ENCODE assay signal across 22 cellular contexts in genomic region chr20:7411075-7411474, GRCh38.
DNase-seq lines count a peak whose midpoint lies in the region; ATAC-seq, FAIRE-seq and TF ChIP-seq lines count a peak whose summit lies in the region.
"Had no signal": no experiment of that assay in that cellular context is flagged by ENCODE, and none has a peak within 500 bp of the region (broad histone marks: within the 10 kb centered on the region; RNA-seq: fewer than 3 reads in every experiment).

No MANE protein-coding gene starts in this region.

- FAIRE-seq in H54 (lab: Jason Lieb, UNC), result peak; percentile 69
- no peak for FAIRE-seq in frontal cortex (lab: Jason Lieb, UNC)
- FAIRE-seq: A204.1 had no signal

- no peaks in the 10 kb centered on the region for H3K36me3 Mint-ChIP-seq in WTC11
- no peaks in the 10 kb centered on the region for H3K36me3 Mint-ChIP-seq in nephron progenitor cell (ENCODE audit: low read depth)
- H3K36me3 Mint-ChIP-seq in activated CD4-positive, alpha-beta memory T cell treated with anti-CD3 and anti-CD28 coated beads for 36 hours, result no peaks in the 10 kb centered on the region
- H3K36me3 Mint-ChIP-seq: CD8-positive, alpha-beta memory T cell had no signal

- intact Hi-C loops in activated CD4-positive, alpha-beta memory T cell treated with anti-CD3 and anti-CD28 coated beads for 36 hours (cut with micrococcal nuclease), result no loop called here

- TF ChIP-seq CTCF in NB4 (IDR thresholded peaks at IDR 0.05; ENCODE audit: low read depth, low read length) (no peak), WTC11 (IDR thresholded peaks at IDR 0.05) (no peak), nephron progenitor cell (IDR thresholded peaks at IDR 0.05) (no peak)

- no peak for TF ChIP-seq POLR2A in H54 (IDR thresholded peaks at IDR 0.05; ENCODE audit: low read depth, low read length)
- TF ChIP-seq POLR2A in NB4 (IDR thresholded peaks at IDR 0.05; ENCODE audit: extremely low read depth, insufficient read length), result no peak

- DNase-seq in H54 (ENCODE audit: insufficient read length, low spot score), result no peak
- peak; percentile 2 for DNase-seq in NB4 (ENCODE audit: low read depth)
- no peak for DNase-seq in WTC11 (ENCODE audit: low spot score)
- DNase-seq in nephron progenitor cell, result no peak
- DNase-seq in activated CD4-positive, alpha-beta memory T cell treated with anti-CD3 and anti-CD28 coated beads for 36 hours, result no peak
- no peak for DNase-seq in frontal cortex (ENCODE audit: low spot score in 2 of 2)
- no peak for DNase-seq in GF-D8 (lab: John Stamatoyannopoulos, UW)
- DNase-seq: Calu3; CD8-positive, alpha-beta memory T cell; DMS153; GDM1; GM23248; Kasumi-1; MM.1S; NCI-H1105; NCI-H2029; NCI-H2227 treated with DMSO at 0.1 percent for 48 hours; NCI-H510A; NCI-H774 had no signal

- H3K27me3 Mint-ChIP-seq in WTC11 (ENCODE audit: low read depth) (no peaks in the 10 kb centered on the region), nephron progenitor cell (ENCODE audit: low read depth, poor library complexity) (no peaks in the 10 kb centered on the region)
- no peaks in the 10 kb centered on the region for H3K27me3 Mint-ChIP-seq in activated CD4-positive, alpha-beta memory T cell treated with anti-CD3 and anti-CD28 coated beads for 36 hours
- H3K27me3 Mint-ChIP-seq: CD8-positive, alpha-beta memory T cell had no signal

- H3K27ac Mint-ChIP-seq in WTC11, result peak overlapping the region; percentile 25; the same call in 1 of the 2 replicates
- peak overlapping the region; percentile 15 for H3K27ac Mint-ChIP-seq in nephron progenitor cell
- H3K27ac Mint-ChIP-seq in activated CD4-positive, alpha-beta memory T cell treated with anti-CD3 and anti-CD28 coated beads for 36 hours, result no peak overlapping the region

- CTCF ChIA-PET in WTC11 (lab: Charles Lee), result no interaction called here
- CTCF ChIA-PET in activated CD4-positive, alpha-beta memory T cell treated with anti-CD3 and anti-CD28 coated beads for 36 hours (lab: Charles Lee), result no interaction called here

- H3K4me3 Mint-ChIP-seq in WTC11, result no peak overlapping the region
- no peak overlapping the region for H3K4me3 Mint-ChIP-seq in nephron progenitor cell
- no peak overlapping the region for H3K4me3 Mint-ChIP-seq in activated CD4-positive, alpha-beta memory T cell treated with anti-CD3 and anti-CD28 coated beads for 36 hours
- H3K4me3 Mint-ChIP-seq: CD8-positive, alpha-beta memory T cell had no signal

- POLR2A ChIA-PET in WTC11 (lab: Charles Lee), result no interaction called here
- POLR2A ChIA-PET in activated CD4-positive, alpha-beta memory T cell treated with anti-CD3 and anti-CD28 coated beads for 36 hours (lab: Charles Lee), result no interaction called here

- H3K9me3 Mint-ChIP-seq in WTC11 (peaks cover 5% of the 10 kb centered on the region), nephron progenitor cell (no peaks in the 10 kb centered on the region)
- H3K9me3 Mint-ChIP-seq in activated CD4-positive, alpha-beta memory T cell treated with anti-CD3 and anti-CD28 coated beads for 36 hours, result peaks cover 4% of the 10 kb centered on the region

- H3K4me3 ChIP-seq in NB4 (ENCODE audit: low read depth, low read length), result no peak overlapping the region
- H3K4me3 ChIP-seq: GM23248, SJSA1 had no signal

- peaks cover 5% of the 10 kb centered on the region for H3K4me1 Mint-ChIP-seq in WTC11
- H3K4me1 Mint-ChIP-seq in nephron progenitor cell, result peaks cover 5% of the 10 kb centered on the region
- H3K4me1 Mint-ChIP-seq in activated CD4-positive, alpha-beta memory T cell treated with anti-CD3 and anti-CD28 coated beads for 36 hours (ENCODE audit: low read depth), result no peaks in the 10 kb centered on the region
- H3K4me1 Mint-ChIP-seq: CD8-positive, alpha-beta memory T cell had no signal

- peak; percentile 73 for ATAC-seq in WTC11
- ATAC-seq: Right ventricle myocardium inferior had no signal

TF ChIP-seq in WTC11, 78 proteins besides CTCF, POLR2A, EP300 and RAD21:
- TF ChIP-seq GRHL2 (CRISPR knock-in tag; IDR thresholded peaks at IDR 0.05; ENCODE audit: insufficient replicate concordance, severe bottlenecking) (no peak), ZMAT4 (CRISPR knock-in tag; IDR thresholded peaks at IDR 0.05) (no peak), SMAD3 (CRISPR knock-in tag; IDR thresholded peaks at IDR 0.05; ENCODE audit: borderline replicate concordance) (no peak), NFE2L1 (CRISPR knock-in tag; IDR thresholded peaks at IDR 0.05) (no peak)
TF ChIP-seq in WTC11: peak in this region for 0.
